Comparison of ENCODE assay signal across 10 cellular contexts in the genomic region with DNA sequence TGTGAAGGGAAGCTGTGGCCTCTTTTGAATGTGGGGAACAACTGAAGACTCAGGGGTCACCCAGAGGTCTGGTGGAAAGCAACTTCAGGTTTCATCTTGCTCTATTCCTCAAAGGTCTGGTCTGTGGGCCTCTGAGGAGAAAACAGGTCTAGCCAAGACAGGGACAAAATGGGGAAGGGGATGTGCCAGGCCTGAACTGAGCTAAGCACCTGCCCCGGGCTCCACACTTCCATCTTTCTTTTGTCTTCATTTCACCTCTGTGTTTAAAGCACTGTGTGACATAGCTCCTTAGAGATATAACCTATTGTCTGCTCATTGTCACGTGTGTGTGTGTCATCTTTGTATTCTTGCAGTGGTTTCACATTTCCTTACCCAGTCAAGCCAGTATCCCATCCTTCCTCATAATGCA. TPM values are rescaled to one million over a fixed set of nuclear protein-coding genes. Genes with fewer than 3 reads are reported as not detected.
DNase-seq lines count a peak whose midpoint lies in the region; ATAC-seq and TF ChIP-seq lines count a peak whose summit lies in the region.
"Had no signal": no experiment of that assay in that cellular context is flagged by ENCODE, and none has a peak within 500 bp of the region (broad histone marks: within the 10 kb centered on the region; RNA-seq: fewer than 3 reads in every experiment).

No MANE protein-coding gene starts in this region.

- no peak for ATAC-seq in CD8-positive, alpha-beta T cell
- ATAC-seq: activated CD4-positive, CD25-positive, alpha-beta regulatory T cell treated with anti-CD3 and anti-CD28 coated beads, Interleukin-2, amount 50 U/mL, for 24 hours had no signal

- H3K9me3 ChIP-seq in HEK293 (ENCODE audit: control insufficient read depth, insufficient read depth, low read depth, low read length) = no peaks in the 10 kb centered on the region
- H3K9me3 ChIP-seq in iPS-18a (ENCODE audit: control insufficient read depth, low read depth, low read length) = no peaks in the 10 kb centered on the region
- no peaks in the 10 kb centered on the region for H3K9me3 ChIP-seq in spleen
- no peaks in the 10 kb centered on the region for H3K9me3 ChIP-seq in CD8-positive, alpha-beta T cell (ENCODE audit: low read length)

- no peak for TF ChIP-seq CTCF in HEK293 (tag by site-specific recombination; IDR thresholded peaks at IDR 0.05)
- no peak for TF ChIP-seq CTCF in spleen (IDR thresholded peaks at IDR 0.05 in 8 of 11, conservative IDR thresholded peaks at IDR 0.05 in 3 of 11)
- no peak for TF ChIP-seq CTCF in CD8-positive, alpha-beta T cell (IDR thresholded peaks at IDR 0.05)

- H3K27me3 Mint-ChIP-seq in CD8-positive, alpha-beta T cell (ENCODE audit: low read depth) = no peaks in the 10 kb centered on the region
- H3K27me3 Mint-ChIP-seq in activated T-helper 1 cell treated with anti-CD3 and anti-CD28 coated beads, Interleukin-12 subunit alpha, Interleukin-12 subunit beta, Interleukin-2, Interleukin-4 antibody, amounts not matched to agents 30 ng/mL and 10 ng/mL and 1 ng/mL, durations not matched to agents 14 hours and 24 hours and 36 hours (ENCODE audit: insufficient read depth) = no peaks in the 10 kb centered on the region
- H3K27me3 Mint-ChIP-seq: memory B cell had no signal

- H3K4me1 Mint-ChIP-seq in CD8-positive, alpha-beta T cell (ENCODE audit: low read depth) = no peaks in the 10 kb centered on the region
- H3K4me1 Mint-ChIP-seq in activated T-helper 1 cell treated with anti-CD3 and anti-CD28 coated beads, Interleukin-12 subunit alpha, Interleukin-12 subunit beta, Interleukin-2, Interleukin-4 antibody, amounts not matched to agents 30 ng/mL and 10 ng/mL and 1 ng/mL, durations not matched to agents 14 hours and 24 hours and 36 hours (ENCODE audit: low read depth) = no peaks in the 10 kb centered on the region
- H3K4me1 Mint-ChIP-seq: memory B cell had no signal

- TF ChIP-seq POLR2A in spleen (IDR thresholded peaks at IDR 0.05) = no peak

- CTCF ChIA-PET in HEK293 (lab: Yijun Ruan, JAX) = interaction anchor here (0.6 to 3.7 kb wide), 3 partner anchors 16 to 253 kb away, joined by 3 to 22 read pairs (median 10); no protein-coding TSS in a partner anchor
- CTCF ChIA-PET in CD8-positive, alpha-beta T cell (lab: Charles Lee) = interaction anchor here (2.1 kb wide), 1 partner anchor 86 kb away, joined by 5 read pairs; no protein-coding TSS in a partner anchor

- H3K36me3 Mint-ChIP-seq in CD8-positive, alpha-beta T cell = peaks cover 44% of the 10 kb centered on the region
- H3K36me3 Mint-ChIP-seq in activated T-helper 1 cell treated with anti-CD3 and anti-CD28 coated beads, Interleukin-12 subunit alpha, Interleukin-12 subunit beta, Interleukin-2, Interleukin-4 antibody, amounts not matched to agents 30 ng/mL and 10 ng/mL and 1 ng/mL, durations not matched to agents 14 hours and 24 hours and 36 hours (ENCODE audit: low read depth) = peaks cover 15% of the 10 kb centered on the region

- H3K4me1 ChIP-seq in HEK293 (ENCODE audit: control insufficient read depth, insufficient read depth, low read length) (no peaks in the 10 kb centered on the region; the same call in 1 of the 2 replicates), iPS-18a (ENCODE audit: control insufficient read depth, low read depth, low read length) (peaks cover 13% of the 10 kb centered on the region), spleen (peaks cover 7 to 36% (median 21%) of the 10 kb centered on the region in 6 donors)
- H3K4me1 ChIP-seq in CD8-positive, alpha-beta T cell (ENCODE audit: insufficient read depth, low read length) = no peaks in the 10 kb centered on the region

- H3K27me3 ChIP-seq in iPS-18a (ENCODE audit: control insufficient read depth, insufficient read depth, low read length) = no peaks in the 10 kb centered on the region
- no peaks in the 10 kb centered on the region for H3K27me3 ChIP-seq in spleen (replicated peaks in 1 of 7)
- H3K27me3 ChIP-seq in CD8-positive, alpha-beta T cell (ENCODE audit: insufficient read depth, low read length) = no peaks in the 10 kb centered on the region

- H3K36me3 ChIP-seq in HEK293 (ENCODE audit: control insufficient read depth in 2 of 2, insufficient read depth in 1 of 2, low read length in 2 of 2) (no peaks in the 10 kb centered on the region), iPS-18a (ENCODE audit: control insufficient read depth, low read depth, low read length) (no peaks in the 10 kb centered on the region), spleen (peaks cover 0 to 67% (median 10%) of the 10 kb centered on the region in 6 donors)
- peaks cover 6% of the 10 kb centered on the region for H3K36me3 ChIP-seq in CD8-positive, alpha-beta T cell (ENCODE audit: insufficient read depth, low read length)

- H3K4me3 Mint-ChIP-seq in CD8-positive, alpha-beta T cell = no peak overlapping the region
- no peak overlapping the region for H3K4me3 Mint-ChIP-seq in activated T-helper 1 cell treated with anti-CD3 and anti-CD28 coated beads, Interleukin-12 subunit alpha, Interleukin-12 subunit beta, Interleukin-2, Interleukin-4 antibody, amounts not matched to agents 30 ng/mL and 10 ng/mL and 1 ng/mL, durations not matched to agents 14 hours and 24 hours and 36 hours
- H3K4me3 Mint-ChIP-seq: memory B cell had no signal

- DNase-seq in SW480 (ENCODE audit: low spot score) = peak; percentile 31
- DNase-seq in spleen = no peak
- DNase-seq in CD8-positive, alpha-beta T cell = no peak
- DNase-seq in activated CD4-positive, alpha-beta T cell treated with anti-CD3 and anti-CD28 coated beads for 48 hours = no peak
- DNase-seq in activated T-helper 1 cell treated with anti-CD3 and anti-CD28 coated beads, Interleukin-12 subunit alpha, Interleukin-12 subunit beta, Interleukin-2, Interleukin-4 antibody, amounts not matched to agents 30 ng/mL and 10 ng/mL and 1 ng/mL, durations not matched to agents 14 hours and 24 hours and 36 hours (ENCODE audit: low spot score) = no peak
- DNase-seq: activated naive CD4-positive, alpha-beta T cell treated with Interleukin-2 at 50 U/mL for 16 hours had no signal

- intact Hi-C loops in spleen (cut with DNase I; ENCODE audit: low total_unique reads) = no loop called here
- intact Hi-C loops in CD8-positive, alpha-beta T cell (cut with DNase I, micrococcal nuclease) = no loop called here
- intact Hi-C loops in activated T-helper 1 cell treated with anti-CD3 and anti-CD28 coated beads, Interleukin-12 subunit alpha, Interleukin-12 subunit beta, Interleukin-2, Interleukin-4 antibody, amounts not matched to agents 30 ng/mL and 10 ng/mL and 1 ng/mL, durations not matched to agents 14 hours and 24 hours and 36 hours (cut with micrococcal nuclease) = no loop called here

- POLR2A ChIA-PET in HEK293 (lab: Yijun Ruan, JAX) = interaction anchor here (0.8 to 2.6 kb wide), 3 partner anchors 14 to 86 kb away, joined by 3 to 10 read pairs (median 3); partner anchors contain the start of gene JUND
- POLR2A ChIA-PET in CD8-positive, alpha-beta T cell (lab: Charles Lee) = no interaction called here

- H3K27ac Mint-ChIP-seq in CD8-positive, alpha-beta T cell = no peak overlapping the region
- no peak overlapping the region for H3K27ac Mint-ChIP-seq in activated T-helper 1 cell treated with anti-CD3 and anti-CD28 coated beads, Interleukin-12 subunit alpha, Interleukin-12 subunit beta, Interleukin-2, Interleukin-4 antibody, amounts not matched to agents 30 ng/mL and 10 ng/mL and 1 ng/mL, durations not matched to agents 14 hours and 24 hours and 36 hours
- H3K27ac Mint-ChIP-seq: memory B cell had no signal

- WGBS in spleen, 5 donors = 81 to 88% (median 86%) methylated on average over 2 of the region's 2 CpGs

- H3K9me3 Mint-ChIP-seq in CD8-positive, alpha-beta T cell = no peaks in the 10 kb centered on the region
- no peaks in the 10 kb centered on the region for H3K9me3 Mint-ChIP-seq in activated T-helper 1 cell treated with anti-CD3 and anti-CD28 coated beads, Interleukin-12 subunit alpha, Interleukin-12 subunit beta, Interleukin-2, Interleukin-4 antibody, amounts not matched to agents 30 ng/mL and 10 ng/mL and 1 ng/mL, durations not matched to agents 14 hours and 24 hours and 36 hours
- H3K9me3 Mint-ChIP-seq: memory B cell had no signal

- no peak overlapping the region for H3K4me3 ChIP-seq in HEK293 (ENCODE audit: low read depth, low read length)
- H3K4me3 ChIP-seq in iPS-18a (ENCODE audit: low read length) = no peak overlapping the region
- H3K4me3 ChIP-seq in spleen = no peak overlapping the region
- H3K4me3 ChIP-seq in CD8-positive, alpha-beta T cell (ENCODE audit: low read depth, low read length) = no peak overlapping the region

- H3K9ac ChIP-seq in iPS-18a (ENCODE audit: low read length) = no peak overlapping the region

- H3K27ac ChIP-seq in HEK293 (ENCODE audit: extremely low read depth, low read depth, low read length) (peak overlapping the region; percentile 57; the same call in 1 of the 2 replicates), iPS-18a (ENCODE audit: low read length) (peak overlapping the region; percentile 72), spleen (peak overlapping the region; percentile 74 to 84 (median 79))
- H3K27ac ChIP-seq in CD8-positive, alpha-beta T cell (ENCODE audit: low read depth, low read length) = no peak overlapping the region

RNA-seq across cellular contexts. Expression of gene GDF15, which starts 19.9 kb away (rescaled TPM):
- 10 to 100 TPM in 2 of 7 donors, 1 to 10 TPM in 5; 1.9 to 34.3 (median 4.3) TPM for total RNA-seq in spleen
- 10 to 100 TPM in 1 of 3 donors, under 1 TPM in 2; 0.77 to 15.9 (median 0.96) TPM for polyA plus RNA-seq in spleen
- not detected for total RNA-seq in CD8-positive, alpha-beta T cell
- not detected in 2 replicates for total RNA-seq in activated T-helper 1 cell treated with anti-CD3 and anti-CD28 coated beads, Interleukin-12 subunit alpha, Interleukin-12 subunit beta, Interleukin-2, Interleukin-4 antibody, amounts not matched to agents 30 ng/mL and 10 ng/mL and 1 ng/mL, durations not matched to agents 14 hours and 24 hours and 36 hours

RNA-seq across cellular contexts. Expression of gene PGPEP1, which starts 25.6 kb away (rescaled TPM):
- total RNA-seq in spleen = 10 to 100 TPM; 20.2 to 65.6 (median 45.1) TPM
- 10 to 100 TPM in 1 of 3 donors, 1 to 10 TPM in 2; 9.3 to 17.3 (median 9.6) TPM for polyA plus RNA-seq in spleen
- total RNA-seq in CD8-positive, alpha-beta T cell = 10 to 100 TPM; 20.0 to 25.2 TPM
- 17.9 and 21.5 TPM in 2 replicates for total RNA-seq in activated T-helper 1 cell treated with anti-CD3 and anti-CD28 coated beads, Interleukin-12 subunit alpha, Interleukin-12 subunit beta, Interleukin-2, Interleukin-4 antibody, amounts not matched to agents 30 ng/mL and 10 ng/mL and 1 ng/mL, durations not matched to agents 14 hours and 24 hours and 36 hours

RNA-seq across cellular contexts. Expression of gene LRRC25, which starts 31.4 kb away (rescaled TPM):
- 100 to 1,000 TPM in 3 of 7 donors, 10 to 100 TPM in 4; 82.2 to 164 (median 90.5) TPM for total RNA-seq in spleen
- polyA plus RNA-seq in spleen = 10 to 100 TPM; 14.6 to 32.2 (median 16.0) TPM
- under 1 TPM in 1 of 2 experiments, not detected in 1; 0.22 TPM for total RNA-seq in CD8-positive, alpha-beta T cell
- not detected in 2 replicates for total RNA-seq in activated T-helper 1 cell treated with anti-CD3 and anti-CD28 coated beads, Interleukin-12 subunit alpha, Interleukin-12 subunit beta, Interleukin-2, Interleukin-4 antibody, amounts not matched to agents 30 ng/mL and 10 ng/mL and 1 ng/mL, durations not matched to agents 14 hours and 24 hours and 36 hours

RNA-seq across cellular contexts. Expression of gene LSM4, which starts 43.2 kb away (rescaled TPM):
- total RNA-seq in spleen = 10 to 100 TPM; 55.8 to 86.5 (median 65.1) TPM
- polyA plus RNA-seq in spleen = 100 to 1,000 TPM in 2 of 3 donors, 10 to 100 TPM in 1; 91.6 to 192 (median 151) TPM
- 10 to 100 TPM; 41.1 to 43.9 TPM for total RNA-seq in CD8-positive, alpha-beta T cell
- 198 and 200 TPM in 2 replicates for total RNA-seq in activated T-helper 1 cell treated with anti-CD3 and anti-CD28 coated beads, Interleukin-12 subunit alpha, Interleukin-12 subunit beta, Interleukin-2, Interleukin-4 antibody, amounts not matched to agents 30 ng/mL and 10 ng/mL and 1 ng/mL, durations not matched to agents 14 hours and 24 hours and 36 hours

RNA-seq across cellular contexts. Expression of gene SSBP4, which starts 53.2 kb away (rescaled TPM):
- 100 to 1,000 TPM in 1 of 7 donors, 10 to 100 TPM in 6; 56.3 to 103 (median 82.4) TPM for total RNA-seq in spleen
- polyA plus RNA-seq in spleen = 100 to 1,000 TPM in 1 of 3 donors, 10 to 100 TPM in 2; 80.6 to 143 (median 94.9) TPM
- 10 to 100 TPM; 49.9 to 58.2 TPM for total RNA-seq in CD8-positive, alpha-beta T cell
- total RNA-seq in activated T-helper 1 cell treated with anti-CD3 and anti-CD28 coated beads, Interleukin-12 subunit alpha, Interleukin-12 subunit beta, Interleukin-2, Interleukin-4 antibody, amounts not matched to agents 30 ng/mL and 10 ng/mL and 1 ng/mL, durations not matched to agents 14 hours and 24 hours and 36 hours = 135 and 141 TPM in 2 replicates

Comparison
In these comparisons a context has a peak if more than half of its experiments do, and no peak if none do; other contexts are left out.
1. RNA of gene LRRC25, which starts 31.4 kb away (total RNA-seq): 82.2 to 164 TPM in spleen; 0.22 TPM in CD8-positive, alpha-beta T cell and not detected in activated T-helper 1 cell treated with anti-CD3 and anti-CD28 coated beads, Interleukin-12 subunit alpha, Interleukin-12 subunit beta, Interleukin-2, Interleukin-4 antibody, amounts not matched to agents 30 ng/mL and 10 ng/mL and 1 ng/mL, durations not matched to agents 14 hours and 24 hours and 36 hours; every median in the first group is over 10 times any median in the second.